ENCODE assay signal across 11 cellular contexts in the genomic region with DNA sequence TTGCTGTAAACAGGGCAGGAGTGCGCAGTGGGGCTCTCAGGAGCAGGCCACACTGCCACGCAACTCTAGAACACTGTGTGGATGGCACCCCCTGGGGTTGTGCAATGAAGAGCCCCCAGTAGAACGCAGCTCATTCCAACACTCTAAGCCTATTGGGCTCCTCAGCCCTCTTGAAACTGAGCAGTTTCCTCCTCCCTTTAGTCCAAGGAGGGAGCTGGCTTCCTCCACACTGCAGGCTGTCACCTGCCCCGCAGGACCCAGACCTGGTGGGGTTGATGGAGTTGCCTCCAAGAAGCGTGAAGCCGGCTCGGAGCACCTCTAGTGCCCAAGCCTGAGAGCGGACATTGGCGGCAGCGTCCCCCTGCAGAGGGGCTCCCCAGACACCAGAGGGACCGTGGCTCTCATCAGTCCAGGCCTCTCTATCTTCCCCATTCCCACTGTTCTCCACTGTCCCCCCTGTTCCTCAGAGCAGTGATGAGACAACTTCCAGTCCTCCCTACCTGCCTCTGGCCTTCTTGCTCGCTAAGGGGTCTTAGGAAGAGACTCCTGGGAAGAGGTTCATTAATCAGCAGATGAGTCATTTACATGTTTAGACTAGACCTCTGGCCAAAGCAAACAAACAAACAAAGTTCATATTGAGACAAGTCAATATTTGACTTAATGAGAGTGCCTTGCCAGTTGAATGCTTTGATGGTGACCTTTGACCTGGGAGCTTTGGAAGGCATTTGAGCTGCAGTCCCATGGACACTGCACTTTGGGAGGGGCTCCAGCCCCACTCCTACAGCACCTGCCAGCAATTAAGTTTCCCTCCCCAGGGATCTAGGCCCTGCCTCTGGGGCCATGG.
A peak's percentile ranks its signal among the peaks of the same experiment; 100 is the strongest.
DNase-seq lines count a peak whose midpoint lies in the region; ATAC-seq and TF ChIP-seq lines count a peak whose summit lies in the region.
"Had no signal": no experiment of that assay in that cellular context is flagged by ENCODE, and none has a peak within 500 bp of the region (broad histone marks: within the 10 kb centered on the region; RNA-seq: fewer than 3 reads in every experiment).

No MANE protein-coding gene starts in this region.

- no peaks in the 10 kb centered on the region for H3K36me3 Mint-ChIP-seq in CD4-positive, alpha-beta T cell (ENCODE audit: low read depth)

- DNase-seq in WERI-Rb-1, result no peak
- DNase-seq in mucosa of descending colon, result no peak
- no peak for DNase-seq in CD4-positive, alpha-beta T cell
- DNase-seq in NCI-H2171 treated with DMSO at 0.1 percent for 48 hours (lab: John Stamatoyannopoulos, UW), result no peak
- DNase-seq: activated naive CD8-positive, alpha-beta T cell treated with anti-CD3 and anti-CD28 coated beads, Interleukin-2, amount 10 ng/mL, durations not matched to agents 7 days and 5 days; naive thymus-derived CD4-positive, alpha-beta T cell; T1000 had no signal

- ATAC-seq in mucosa of descending colon (peak; percentile 17), GM18520 (IDR thresholded peaks at IDR 0.05; ENCODE audit: unreplicated experiment) (no peak), HG02885 (IDR thresholded peaks at IDR 0.05; ENCODE audit: poor library complexity, unreplicated experiment) (no peak)
- ATAC-seq in CD4-positive, alpha-beta T cell (ENCODE audit: poor library complexity), result no peak
- ATAC-seq: naive thymus-derived CD4-positive, alpha-beta T cell had no signal

- H3K27me3 Mint-ChIP-seq in CD4-positive, alpha-beta T cell, result no peaks in the 10 kb centered on the region

- no peak overlapping the region for H3K4me3 Mint-ChIP-seq in CD4-positive, alpha-beta T cell
- H3K4me3 Mint-ChIP-seq: activated naive CD8-positive, alpha-beta T cell treated with anti-CD3 and anti-CD28 coated beads, Interleukin-2, amount 10 ng/mL, durations not matched to agents 7 days and 5 days; naive thymus-derived CD4-positive, alpha-beta T cell had no signal

- intact Hi-C loops in mucosa of descending colon (cut with DNase I, micrococcal nuclease), result no loop called here
- intact Hi-C loops in CD4-positive, alpha-beta T cell (cut with DNase I, micrococcal nuclease), result no loop called here

- H3K4me3 ChIP-seq in HUES6 (ENCODE audit: low read depth, low read length) (0 out of 2 replicates have a peak overlapping the region, but pooled peaks have one; percentile 13), WERI-Rb-1 (ENCODE audit: low read depth, low read length) (no peak overlapping the region), mucosa of descending colon (no peak overlapping the region)

- H3K9me3 ChIP-seq in HUES6 (ENCODE audit: control insufficient read depth, insufficient read depth, low read depth, low read length) (peaks cover 3% of the 10 kb centered on the region; the same call in 1 of the 2 replicates), WERI-Rb-1 (ENCODE audit: severe bottlenecking) (peaks cover 9% of the 10 kb centered on the region), mucosa of descending colon (no peaks in the 10 kb centered on the region)
- no peaks in the 10 kb centered on the region for H3K9me3 ChIP-seq in CD4-positive, alpha-beta T cell (ENCODE audit: control insufficient read depth, low read length)

- no peak overlapping the region for H3K27ac Mint-ChIP-seq in CD4-positive, alpha-beta T cell
- H3K27ac Mint-ChIP-seq: activated naive CD8-positive, alpha-beta T cell treated with anti-CD3 and anti-CD28 coated beads, Interleukin-2, amount 10 ng/mL, durations not matched to agents 7 days and 5 days; naive thymus-derived CD4-positive, alpha-beta T cell had no signal

- H3K36me3 ChIP-seq in HUES6 (ENCODE audit: control insufficient read depth, insufficient read depth, low read length), result no peaks in the 10 kb centered on the region
- H3K36me3 ChIP-seq in WERI-Rb-1, result no peaks in the 10 kb centered on the region
- no peaks in the 10 kb centered on the region for H3K36me3 ChIP-seq in mucosa of descending colon (ENCODE audit: low read depth)

- no peak overlapping the region for H3K9ac ChIP-seq in HUES6 (ENCODE audit: low read length)

- POLR2A ChIA-PET in CD4-positive, alpha-beta T cell (lab: Charles Lee), result no interaction called here

- CTCF ChIA-PET in CD4-positive, alpha-beta T cell (lab: Charles Lee), result no interaction called here

- H3K27ac ChIP-seq in C4-2B (peak overlapping the region; percentile 52), HUES6 (ENCODE audit: low read depth, low read length) (no peak overlapping the region), WERI-Rb-1 (peak overlapping the region; percentile 88)
- H3K27ac ChIP-seq in CD4-positive, alpha-beta T cell (ENCODE audit: low read depth, low read length), result no peak overlapping the region

- no peaks in the 10 kb centered on the region for H3K27me3 ChIP-seq in HUES6 (ENCODE audit: control insufficient read depth, insufficient read depth, low read length)
- no peaks in the 10 kb centered on the region for H3K27me3 ChIP-seq in WERI-Rb-1 (ENCODE audit: insufficient read depth, low read depth, severe bottlenecking)
- H3K27me3 ChIP-seq in CD4-positive, alpha-beta T cell (ENCODE audit: control insufficient read depth, insufficient read depth, low read length), result no peaks in the 10 kb centered on the region

- H3K4me1 ChIP-seq in HUES6 (ENCODE audit: control insufficient read depth, insufficient read depth, low read length), result peaks cover 39% of the 10 kb centered on the region
- no peaks in the 10 kb centered on the region for H3K4me1 ChIP-seq in mucosa of descending colon (ENCODE audit: low read depth)

- H3K9me3 Mint-ChIP-seq in CD4-positive, alpha-beta T cell, result peaks cover 4% of the 10 kb centered on the region

- no peaks in the 10 kb centered on the region for H3K4me1 Mint-ChIP-seq in CD4-positive, alpha-beta T cell (ENCODE audit: low read depth)

- no peak for TF ChIP-seq CTCF in C4-2B (conservative IDR thresholded peaks at IDR 0.05)
- TF ChIP-seq CTCF in WERI-Rb-1 (IDR thresholded peaks at IDR 0.05; ENCODE audit: low read depth, low read length), result 0 out of 2 replicates have a peak, but pooled peaks have one; percentile 9
- no peak for TF ChIP-seq CTCF in mucosa of descending colon (IDR thresholded peaks at IDR 0.05)
- TF ChIP-seq CTCF in CD4-positive, alpha-beta T cell (IDR thresholded peaks at IDR 0.05), result no peak

Comparison
In these comparisons a context has a peak if more than half of its experiments do, and no peak if none do; other contexts are left out.
1. H3K27ac ChIP-seq: peak in C4-2B (single experiment) and WERI-Rb-1 (single experiment); none in HUES6 (single experiment) and CD4-positive, alpha-beta T cell (single experiment).